Comparison of ENCODE assay signal across 8 cellular contexts in genomic region chr6:122788663-122789062, GRCh38. TPM values are rescaled to one million over a fixed set of nuclear protein-coding genes. Genes with fewer than 3 reads are reported as not detected.
DNase-seq lines count a peak whose midpoint lies in the region; TF ChIP-seq lines count a peak whose summit lies in the region.

No MANE protein-coding gene starts in this region.

- no peak overlapping the region for H2BK120ac ChIP-seq in mesenchymal stem cell (ENCODE audit: low read depth, low read length)

- intact Hi-C loops in activated naive CD4-positive, alpha-beta T cell treated with anti-CD3 and anti-CD28 coated beads for 36 hours (cut with micrococcal nuclease) = loop anchor here (1.0 to 2.0 kb wide), 3 partner anchors 29 to 50 kb away; no protein-coding TSS in a partner anchor

- H3K4me1 ChIP-seq in mesenchymal stem cell (ENCODE audit: control insufficient read depth, insufficient read depth, low read depth, low read length) = peaks cover 6% of the 10 kb centered on the region

- peak overlapping the region; percentile 90 for H3K9ac ChIP-seq in mesenchymal stem cell (ENCODE audit: low read length)

- no peak for DNase-seq in activated naive CD4-positive, alpha-beta T cell treated with anti-CD3 and anti-CD28 coated beads for 36 hours
- no peak for DNase-seq in activated naive CD4-positive, alpha-beta T cell treated with anti-CD3 and anti-CD28 coated beads, Interleukin-2, amount 50 U/mL, for 16 hours
- no peak for DNase-seq in mesenchymal stem cell
- no peak for DNase-seq in type B pancreatic cell (ENCODE audit: extremely low spot score, unreplicated experiment)
- DNase-seq in middle frontal gyrus (ENCODE audit: extremely low spot score, low spot score) = no peak
- DNase-seq in SK-N-DZ (ENCODE audit: low spot score) = no peak
- DNase-seq in hippocampal formation (lab: John Stamatoyannopoulos, UW) = no peak

- H3K4me3 ChIP-seq in mesenchymal stem cell (ENCODE audit: insufficient read depth in 1 of 2, low read depth in 1 of 2, low read length in 2 of 2) = peak overlapping the region in 1 of 2 experiments; percentile 91

- no peak overlapping the region for H2BK15ac ChIP-seq in mesenchymal stem cell (ENCODE audit: low read depth, poor library complexity, severe bottlenecking)

- peaks cover 14% of the 10 kb centered on the region for H3K4me1 Mint-ChIP-seq in activated naive CD4-positive, alpha-beta T cell treated with anti-CD3 and anti-CD28 coated beads for 36 hours (ENCODE audit: low read depth)
- H3K4me1 Mint-ChIP-seq in brain (peaks cover 68% of the 10 kb centered on the region), type B pancreatic cell (ENCODE audit: unreplicated experiment) (peaks cover 36% of the 10 kb centered on the region)

- H3K14ac ChIP-seq in mesenchymal stem cell (ENCODE audit: low read length in 2 of 2) = no peak overlapping the region

- no peaks in the 10 kb centered on the region for H3K9me3 Mint-ChIP-seq in activated naive CD4-positive, alpha-beta T cell treated with anti-CD3 and anti-CD28 coated beads for 36 hours
- no peaks in the 10 kb centered on the region for H3K9me3 Mint-ChIP-seq in brain
- H3K9me3 Mint-ChIP-seq in type B pancreatic cell = no peaks in the 10 kb centered on the region

- peak overlapping the region in 1 of 2 experiments; percentile 18 for H2BK12ac ChIP-seq in mesenchymal stem cell (ENCODE audit: low read length in 2 of 2)

- H3K27ac ChIP-seq in mesenchymal stem cell (ENCODE audit: low read length, poor library complexity, severe bottlenecking) = peak overlapping the region; percentile 80

- peak overlapping the region; percentile 76 for H2BK5ac ChIP-seq in mesenchymal stem cell (ENCODE audit: low read depth, low read length, poor library complexity, severe bottlenecking)

- CTCF ChIA-PET in activated naive CD4-positive, alpha-beta T cell treated with anti-CD3 and anti-CD28 coated beads for 36 hours (lab: Charles Lee) = interaction anchor here (1.4 to 1.8 kb wide), 2 partner anchors 13 to 51 kb away, joined by 3 to 6 read pairs; no protein-coding TSS in a partner anchor

- H3K18ac ChIP-seq in mesenchymal stem cell (ENCODE audit: low read depth in 1 of 2, low read length in 2 of 2) = no peak overlapping the region

- peaks cover 62% of the 10 kb centered on the region for H3K27me3 Mint-ChIP-seq in activated naive CD4-positive, alpha-beta T cell treated with anti-CD3 and anti-CD28 coated beads for 36 hours (ENCODE audit: low read depth)
- H3K27me3 Mint-ChIP-seq in brain (no peaks in the 10 kb centered on the region), type B pancreatic cell (no peaks in the 10 kb centered on the region)

- H3K4me2 ChIP-seq in mesenchymal stem cell (ENCODE audit: low read length, poor library complexity, severe bottlenecking) = peak overlapping the region; percentile 81

- 11% methylated on average over 5 of the region's 5 CpGs for WGBS in mesenchymal stem cell

- peak overlapping the region; percentile 85 for H3K4me3 Mint-ChIP-seq in activated naive CD4-positive, alpha-beta T cell treated with anti-CD3 and anti-CD28 coated beads for 36 hours
- peak overlapping the region; percentile 82 to 96 (median 86) for H3K4me3 Mint-ChIP-seq in brain
- H3K4me3 Mint-ChIP-seq in type B pancreatic cell = peak overlapping the region; percentile 87

- no peak overlapping the region for H4K8ac ChIP-seq in mesenchymal stem cell (ENCODE audit: low read length)

- H3K9me3 ChIP-seq in mesenchymal stem cell (ENCODE audit: control insufficient read depth, low read length) = no peaks in the 10 kb centered on the region

- no peak overlapping the region for H2AFZ ChIP-seq in mesenchymal stem cell (ENCODE audit: low read depth, low read length)

- no peaks in the 10 kb centered on the region for H3K36me3 ChIP-seq in mesenchymal stem cell (ENCODE audit: control insufficient read depth in 1 of 2, insufficient read depth in 2 of 2, low read depth in 1 of 2, low read length in 2 of 2)

- no peak overlapping the region for H3K27ac Mint-ChIP-seq in activated naive CD4-positive, alpha-beta T cell treated with anti-CD3 and anti-CD28 coated beads for 36 hours
- H3K27ac Mint-ChIP-seq in brain (peak overlapping the region; percentile 87 to 97 (median 95)), type B pancreatic cell (peak overlapping the region; percentile 78)

- H3K4ac ChIP-seq in mesenchymal stem cell (ENCODE audit: low read depth in 1 of 2, low read length in 2 of 2) = no peak overlapping the region

- H3K36me3 Mint-ChIP-seq in activated naive CD4-positive, alpha-beta T cell treated with anti-CD3 and anti-CD28 coated beads for 36 hours (ENCODE audit: low read depth) = no peaks in the 10 kb centered on the region
- peaks cover 6% of the 10 kb centered on the region for H3K36me3 Mint-ChIP-seq in brain
- H3K36me3 Mint-ChIP-seq in type B pancreatic cell = no peaks in the 10 kb centered on the region

- H3K79me1 ChIP-seq in mesenchymal stem cell (replicated peaks; ENCODE audit: low read length, poor library complexity, severe bottlenecking) = peaks cover 4% of the 10 kb centered on the region

- H4K91ac ChIP-seq in mesenchymal stem cell (ENCODE audit: low read length) = no peak overlapping the region

- no peak overlapping the region for H2AK5ac ChIP-seq in mesenchymal stem cell (ENCODE audit: low read length, severe bottlenecking)

- no peak overlapping the region for H3K23ac ChIP-seq in mesenchymal stem cell (ENCODE audit: low read length in 2 of 2)

- H3K27me3 ChIP-seq in mesenchymal stem cell (ENCODE audit: control insufficient read depth in 1 of 2, insufficient read depth in 1 of 2, low read length in 2 of 2) = no peaks in the 10 kb centered on the region

- no peak for TF ChIP-seq CTCF in brain (conservative IDR thresholded peaks at IDR 0.05)
- no peak for TF ChIP-seq CTCF in type B pancreatic cell (conservative IDR thresholded peaks at IDR 0.05)

RNA-seq across cellular contexts. Expression of gene SMPDL3A, which starts 0.4 kb away (rescaled TPM):
- under 1 TPM; 0.31 to 0.49 TPM for total RNA-seq in activated naive CD4-positive, alpha-beta T cell treated with anti-CD3 and anti-CD28 coated beads for 36 hours
- polyA plus RNA-seq in brain (ENCODE audit: insufficient read depth, low read depth, low replicate concordance) = 3.2 TPM
- polyA plus RNA-seq in mesenchymal stem cell (2013, experiment 1 of 2) = 45.7 TPM
- 47.1 TPM for polyA plus RNA-seq in mesenchymal stem cell (2013, experiment 2 of 2)
- total RNA-seq in type B pancreatic cell (ENCODE audit: low replicate concordance) = 9.4 and 18.0 TPM in 2 replicates
- 4.3 and 4.4 TPM in 2 replicates for polyA plus RNA-seq in SK-N-DZ (2014; cell fraction: cytosol; rRNA removed)
- polyA plus RNA-seq in SK-N-DZ (2014; cell fraction: nucleus; rRNA removed) = 3.9 and 6.2 TPM in 2 replicates

RNA-seq across cellular contexts. Expression of gene FABP7, which starts 9.1 kb away (rescaled TPM):
- not detected for total RNA-seq in activated naive CD4-positive, alpha-beta T cell treated with anti-CD3 and anti-CD28 coated beads for 36 hours
- polyA plus RNA-seq in brain (ENCODE audit: insufficient read depth, low read depth, low replicate concordance) = 31.2 TPM
- 0.10 TPM for polyA plus RNA-seq in mesenchymal stem cell (2013, experiment 1 of 2)
- polyA plus RNA-seq in mesenchymal stem cell (2013, experiment 2 of 2) = 0.12 TPM
- 1.2 and 7.6 TPM in 2 replicates for total RNA-seq in type B pancreatic cell (ENCODE audit: low replicate concordance)
- polyA plus RNA-seq in SK-N-DZ (2014; cell fraction: cytosol; rRNA removed) = not detected in 2 replicates
- 0.47 TPM in 1 of 2 replicates, not detected in the other for polyA plus RNA-seq in SK-N-DZ (2014; cell fraction: nucleus; rRNA removed)
